ENCODE assay signal across 8 cellular contexts in the genomic region with DNA sequence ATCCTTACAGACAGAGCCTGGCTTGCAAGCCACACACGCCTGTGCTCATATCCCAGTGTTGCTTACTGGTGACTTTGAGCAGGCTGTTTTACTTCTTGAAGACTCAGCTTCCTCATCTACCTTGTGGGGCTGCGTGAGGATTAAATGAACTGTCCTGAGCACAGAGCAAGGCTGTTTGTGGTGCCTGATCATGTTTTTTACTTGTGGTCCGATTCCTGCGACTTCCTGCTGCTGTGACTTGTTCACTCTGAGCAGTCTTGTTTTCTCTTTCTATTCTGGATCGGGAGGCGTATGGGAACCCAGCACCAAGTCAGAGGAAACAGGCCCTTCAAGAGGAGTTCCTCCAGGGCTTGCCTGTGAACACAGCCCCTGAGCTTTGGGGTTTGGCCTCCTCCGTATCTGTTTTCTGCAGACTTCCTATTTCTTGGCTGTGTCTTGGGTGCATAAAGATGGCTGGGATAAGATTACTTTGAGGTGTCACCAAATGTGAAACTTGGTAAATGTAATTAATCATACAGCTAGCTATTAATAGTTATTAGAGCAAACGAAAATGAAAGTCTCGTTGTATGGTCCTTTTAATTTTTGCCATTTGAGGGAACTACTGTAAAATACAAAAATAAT.
DNase-seq lines count a peak whose midpoint lies in the region; ATAC-seq and TF ChIP-seq lines count a peak whose summit lies in the region.

No MANE protein-coding gene starts in this region.

- H3K4me3 Mint-ChIP-seq in stimulated activated naive CD8-positive, alpha-beta T cell treated with anti-CD3 and anti-CD28 coated beads, Interleukin-15, Interleukin-2, amounts not matched to agents 100 ng/mL and 50 ng/mL, for 24 hours, result peak overlapping the region; percentile 71

- H3K9me3 ChIP-seq in KOPT-K1 (ENCODE audit: insufficient read depth, low read length, poor library complexity, severe bottlenecking) (no peaks in the 10 kb centered on the region), fibroblast of lung (ENCODE audit: control insufficient read depth, insufficient read depth, low read depth, low read length) (no peaks in the 10 kb centered on the region)

- TF ChIP-seq POLR2A in GM15510 (IDR thresholded peaks at IDR 0.05; ENCODE audit: borderline replicate concordance, extremely low read depth, insufficient read length), result peak; percentile 15

- H3K4me1 Mint-ChIP-seq in stimulated activated naive CD8-positive, alpha-beta T cell treated with anti-CD3 and anti-CD28 coated beads, Interleukin-15, Interleukin-2, amounts not matched to agents 100 ng/mL and 50 ng/mL, for 24 hours (ENCODE audit: low read depth), result peaks cover 29% of the 10 kb centered on the region

- H2AFZ ChIP-seq in fibroblast of lung (ENCODE audit: low read length), result peak overlapping the region; percentile 32

- H3K4me3 ChIP-seq in fibroblast of lung (replicated peaks in 1 of 4; ENCODE audit: control extremely low read depth in 1 of 4, insufficient read depth in 1 of 4, low read depth in 3 of 4, low read length in 4 of 4), result peak overlapping the region in 2 of 4 experiments; percentile 24 to 33

- H3K27ac Mint-ChIP-seq in stimulated activated naive CD8-positive, alpha-beta T cell treated with anti-CD3 and anti-CD28 coated beads, Interleukin-15, Interleukin-2, amounts not matched to agents 100 ng/mL and 50 ng/mL, for 24 hours, result peak overlapping the region; percentile 88

- peak; percentile 72 for ATAC-seq in GM21526 (IDR thresholded peaks at IDR 0.05; ENCODE audit: low FRiP score, unreplicated experiment)

- H3K27ac ChIP-seq in KOPT-K1 (ENCODE audit: low read depth, low read length, poor library complexity, severe bottlenecking) (peak overlapping the region; percentile 26), fibroblast of lung (ENCODE audit: insufficient read depth, low read length) (peak overlapping the region; percentile 43)

- no peaks in the 10 kb centered on the region for H3K79me2 ChIP-seq in fibroblast of lung (ENCODE audit: control insufficient read depth, insufficient read depth, low read length)

- no peaks in the 10 kb centered on the region for H4K20me1 ChIP-seq in fibroblast of lung (ENCODE audit: control insufficient read depth, extremely low read depth, insufficient read depth, low read length)

- DNase-seq in fibroblast of lung (ENCODE audit: low read depth in 2 of 2), result no peak
- no peak for DNase-seq in NCI-H524 treated with DMSO at 0.1 percent for 48 hours (lab: John Stamatoyannopoulos, UW)
- DNase-seq in NCI-H2081 (lab: John Stamatoyannopoulos, UW), result no peak
- no peak for DNase-seq in SHP77 (lab: John Stamatoyannopoulos, UW)

- H3K36me3 ChIP-seq in KOPT-K1 (ENCODE audit: insufficient read depth, low read length) (peaks cover 25% of the 10 kb centered on the region), fibroblast of lung (ENCODE audit: control insufficient read depth, insufficient read depth, low read length) (peaks cover 5% of the 10 kb centered on the region)

- peaks cover 2% of the 10 kb centered on the region for H3K4me1 ChIP-seq in fibroblast of lung (ENCODE audit: control insufficient read depth, extremely low read depth, insufficient read depth, low read length)

- no peak overlapping the region for H3K9ac ChIP-seq in fibroblast of lung (ENCODE audit: insufficient read depth, low read length)

- H3K27me3 ChIP-seq in fibroblast of lung (ENCODE audit: control insufficient read depth, insufficient read depth, low read length), result no peaks in the 10 kb centered on the region

- no peak for TF ChIP-seq CTCF in fibroblast of lung (conservative IDR thresholded peaks at IDR 0.05 in 1 of 2, IDR thresholded peaks at IDR 0.05 in 1 of 2; ENCODE audit: low read depth in 1 of 2, low read length in 2 of 2)

- no peaks in the 10 kb centered on the region for H3K27me3 Mint-ChIP-seq in stimulated activated naive CD8-positive, alpha-beta T cell treated with anti-CD3 and anti-CD28 coated beads, Interleukin-15, Interleukin-2, amounts not matched to agents 100 ng/mL and 50 ng/mL, for 24 hours

- peaks cover 53% of the 10 kb centered on the region for H3K36me3 Mint-ChIP-seq in stimulated activated naive CD8-positive, alpha-beta T cell treated with anti-CD3 and anti-CD28 coated beads, Interleukin-15, Interleukin-2, amounts not matched to agents 100 ng/mL and 50 ng/mL, for 24 hours (ENCODE audit: low read depth)

- H3K9me3 Mint-ChIP-seq in stimulated activated naive CD8-positive, alpha-beta T cell treated with anti-CD3 and anti-CD28 coated beads, Interleukin-15, Interleukin-2, amounts not matched to agents 100 ng/mL and 50 ng/mL, for 24 hours, result peaks cover 7% of the 10 kb centered on the region

- peak overlapping the region; percentile 91 for H3K4me2 ChIP-seq in fibroblast of lung (ENCODE audit: extremely low read depth, insufficient read depth, low read length)
